2 cellular contexts compared by ENCODE assay signal in genomic region chr11:123170929-123171328, GRCh38.
TF ChIP-seq lines count a peak whose summit lies in the region.

No MANE protein-coding gene starts in this region.

TF ChIP-seq in A549, 52 proteins besides CTCF, POLR2A, EP300 and RAD21:
- TF ChIP-seq HEYL (CRISPR knock-in tag; IDR thresholded peaks at IDR 0.05) = no peak
- peak; percentile 53 for TF ChIP-seq MAFK (IDR thresholded peaks at IDR 0.05; ENCODE audit: partially characterized antibody)
- no peak for TF ChIP-seq HOXA7 (CRISPR knock-in tag; IDR thresholded peaks at IDR 0.05)
- no peak for TF ChIP-seq JUNB (IDR thresholded peaks at IDR 0.05)
- TF ChIP-seq, protein P1, sequence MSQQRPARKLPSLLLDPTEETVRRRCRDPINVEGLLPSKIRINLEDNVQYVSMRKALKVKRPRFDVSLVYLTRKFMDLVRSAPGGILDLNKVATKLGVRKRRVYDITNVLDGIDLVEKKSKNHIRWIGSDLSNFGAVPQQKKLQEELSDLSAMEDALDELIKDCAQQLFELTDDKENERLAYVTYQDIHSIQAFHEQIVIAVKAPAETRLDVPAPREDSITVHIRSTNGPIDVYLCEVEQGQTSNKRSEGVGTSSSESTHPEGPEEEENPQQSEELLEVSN (IDR thresholded peaks at IDR 0.05; ENCODE audit: borderline replicate concordance, low read depth) = no peak
- TF ChIP-seq NR3C1 (IDR thresholded peaks at IDR 0.05) = no peak

TF ChIP-seq in IMR-90, 13 proteins besides CTCF, POLR2A, EP300 and RAD21:
- TF ChIP-seq BHLHE40 (IDR thresholded peaks at IDR 0.05; ENCODE audit: low read depth, low read length) = no peak
- TF ChIP-seq MAFK (IDR thresholded peaks at IDR 0.05; ENCODE audit: low read depth, low read length) = peak; percentile 71
